29 cellular contexts compared by ENCODE assay signal in genomic region chr6:110345025-110345424, GRCh38. TPM values are rescaled to one million over a fixed set of nuclear protein-coding genes. Genes with fewer than 3 reads are reported as not detected.
"Had no signal": no experiment of that assay in that cellular context is flagged by ENCODE, and none has a peak within 500 bp of the region (broad histone marks: within the 10 kb centered on the region; RNA-seq: fewer than 3 reads in every experiment).

No MANE protein-coding gene starts in this region.

- H3K4me1 Mint-ChIP-seq: activated CD4-positive, alpha-beta T cell treated with anti-CD3 and anti-CD28 coated beads, Interleukin-2, amount 10 ng/mL, durations not matched to agents 24 days and 14 days; activated CD8-positive, alpha-beta memory T cell treated with anti-CD3 and anti-CD28 coated beads, Interleukin-2, amount 10 ng/mL, durations not matched to agents 7 days and 5 days; activated naive CD8-positive, alpha-beta T cell treated with anti-CD3 and anti-CD28 coated beads, Interleukin-2, amount 50 U/mL, for 24 hours; central memory CD8-positive, alpha-beta T cell had no signal

- DNase-seq: activated CD4-positive, alpha-beta T cell treated with anti-CD3 and anti-CD28 coated beads for 1 hour; activated CD4-positive, alpha-beta T cell treated with anti-CD3 and anti-CD28 coated beads, Interleukin-2, amount 10 ng/mL, durations not matched to agents 24 days and 14 days; activated CD4-positive, alpha-beta T cell treated with anti-CD3 and anti-CD28 coated beads, Interleukin-2, amount 50 U/mL, for 48 hours; activated CD8-positive, alpha-beta memory T cell treated with anti-CD3 and anti-CD28 coated beads, Interleukin-2, amount 10 ng/mL, durations not matched to agents 7 days and 5 days; activated effector memory CD4-positive, alpha-beta T cell treated with Interleukin-2 at 50 U/mL for 16 hours; activated naive CD4-positive, alpha-beta T cell treated with Interleukin-2 at 50 U/mL for 16 hours; activated naive CD8-positive, alpha-beta T cell treated with anti-CD3 and anti-CD28 coated beads, Interleukin-2, amount 50 U/mL, for 24 hours; activated T-cell treated with anti-CD3 and anti-CD28 coated beads, Interleukin-2, amount 50 U/mL, for 24 hours; amniotic stem cell; NCI-H1092 treated with DMSO at 0.1 percent for 48 hours; NCI-H1436; NCI-H1694 treated with DMSO at 0.1 percent for 48 hours; NCI-H2029 treated with DMSO at 0.1 percent for 48 hours; NCI-H446; NCI-H524; NK-92 treated with Interleukin-12 subunit alpha and Interleukin-12 subunit beta, amount 100 ng/mL, for 24 hours; PC-9; SHP77 treated with DMSO at 0.1 percent for 48 hours; T-helper 9 cell had no signal

- H3K9me3 Mint-ChIP-seq: activated CD4-positive, alpha-beta T cell treated with anti-CD3 and anti-CD28 coated beads, Interleukin-2, amount 10 ng/mL, durations not matched to agents 24 days and 14 days; activated naive CD4-positive, alpha-beta T cell treated with anti-CD3 and anti-CD28 coated beads, Interleukin-2, amount 50 U/mL, for 72 hours; activated naive CD8-positive, alpha-beta T cell treated with anti-CD3 and anti-CD28 coated beads, Interleukin-2, amount 50 U/mL, for 24 hours; activated T-cell treated with anti-CD3 and anti-CD28 coated beads, Interleukin-2, amount 50 U/mL, for 24 hours; activated T-helper 1 cell treated with anti-CD3 and anti-CD28 coated beads, Interleukin-12 subunit alpha, Interleukin-12 subunit beta, Interleukin-2, Interleukin-4 antibody, amounts not matched to agents 30 ng/mL and 10 ng/mL and 1 ng/mL, durations not matched to agents 14 hours and 24 hours and 36 hours; brain; central memory CD8-positive, alpha-beta T cell; T-helper 1 cell treated with Interleukin-12 subunit alpha and Interleukin-12 subunit beta and Interleukin-4 antibody, amounts not matched to agents 30 μg/mL and 1 μg/mL, for 36 hours; WTC11 had no signal

- ATAC-seq: activated CD8-positive, alpha-beta memory T cell treated with anti-CD3 and anti-CD28 coated beads, Interleukin-2, amount 10 ng/mL, durations not matched to agents 7 days and 5 days; activated naive CD4-positive, alpha-beta T cell treated with anti-CD3 and anti-CD28 coated beads, Interleukin-2, amount 50 U/mL, for 72 hours; activated naive CD8-positive, alpha-beta T cell treated with anti-CD3 and anti-CD28 coated beads, Interleukin-2, amount 50 U/mL, for 24 hours; K562; WTC11 had no signal

- H3K4me3 Mint-ChIP-seq: activated CD4-positive, alpha-beta T cell treated with anti-CD3 and anti-CD28 coated beads, Interleukin-2, amount 10 ng/mL, durations not matched to agents 24 days and 14 days; activated CD8-positive, alpha-beta memory T cell treated with anti-CD3 and anti-CD28 coated beads, Interleukin-2, amount 10 ng/mL, durations not matched to agents 7 days and 5 days; activated naive CD8-positive, alpha-beta T cell treated with anti-CD3 and anti-CD28 coated beads, Interleukin-2, amount 50 U/mL, for 24 hours; activated T-cell treated with anti-CD3 and anti-CD28 coated beads, Interleukin-2, amount 50 U/mL, for 24 hours; activated T-helper 1 cell treated with anti-CD3 and anti-CD28 coated beads, Interleukin-12 subunit alpha, Interleukin-12 subunit beta, Interleukin-2, Interleukin-4 antibody, amounts not matched to agents 30 ng/mL and 10 ng/mL and 1 ng/mL, durations not matched to agents 14 hours and 24 hours and 36 hours; brain; central memory CD8-positive, alpha-beta T cell; T-helper 1 cell treated with Interleukin-12 subunit alpha and Interleukin-12 subunit beta and Interleukin-4 antibody, amounts not matched to agents 30 μg/mL and 1 μg/mL, for 36 hours; WTC11 had no signal

- H3K27me3 Mint-ChIP-seq: activated naive CD8-positive, alpha-beta T cell treated with anti-CD3 and anti-CD28 coated beads, Interleukin-2, amount 50 U/mL, for 24 hours; brain; central memory CD8-positive, alpha-beta T cell had no signal

- H3K27ac Mint-ChIP-seq: activated CD4-positive, alpha-beta T cell treated with anti-CD3 and anti-CD28 coated beads, Interleukin-2, amount 10 ng/mL, durations not matched to agents 24 days and 14 days; activated CD8-positive, alpha-beta memory T cell treated with anti-CD3 and anti-CD28 coated beads, Interleukin-2, amount 10 ng/mL, durations not matched to agents 7 days and 5 days; activated naive CD4-positive, alpha-beta T cell treated with anti-CD3 and anti-CD28 coated beads, Interleukin-2, amount 50 U/mL, for 72 hours; activated naive CD8-positive, alpha-beta T cell treated with anti-CD3 and anti-CD28 coated beads, Interleukin-2, amount 50 U/mL, for 24 hours; activated T-cell treated with anti-CD3 and anti-CD28 coated beads, Interleukin-2, amount 50 U/mL, for 24 hours; activated T-helper 1 cell treated with anti-CD3 and anti-CD28 coated beads, Interleukin-12 subunit alpha, Interleukin-12 subunit beta, Interleukin-2, Interleukin-4 antibody, amounts not matched to agents 30 ng/mL and 10 ng/mL and 1 ng/mL, durations not matched to agents 14 hours and 24 hours and 36 hours; brain; T-helper 1 cell treated with Interleukin-12 subunit alpha and Interleukin-12 subunit beta and Interleukin-4 antibody, amounts not matched to agents 30 μg/mL and 1 μg/mL, for 36 hours; WTC11 had no signal

- H3K36me3 Mint-ChIP-seq: activated CD8-positive, alpha-beta memory T cell treated with anti-CD3 and anti-CD28 coated beads, Interleukin-2, amount 10 ng/mL, durations not matched to agents 7 days and 5 days; activated naive CD4-positive, alpha-beta T cell treated with anti-CD3 and anti-CD28 coated beads, Interleukin-2, amount 50 U/mL, for 72 hours; brain; WTC11 had no signal

RNA-seq across cellular contexts. Expression of gene METTL24, which starts 13.1 kb away (rescaled TPM):
- total RNA-seq: activated CD4-positive, alpha-beta T cell treated with anti-CD3 and anti-CD28 coated beads, Interleukin-2, amount 10 ng/mL, durations not matched to agents 24 days and 14 days; activated CD8-positive, alpha-beta memory T cell treated with anti-CD3 and anti-CD28 coated beads, Interleukin-2, amount 10 ng/mL, durations not matched to agents 7 days and 5 days; activated naive CD4-positive, alpha-beta T cell treated with anti-CD3 and anti-CD28 coated beads, Interleukin-2, amount 50 U/mL, for 72 hours; activated T-helper 1 cell treated with anti-CD3 and anti-CD28 coated beads, Interleukin-12 subunit alpha, Interleukin-12 subunit beta, Interleukin-2, Interleukin-4 antibody, amounts not matched to agents 30 ng/mL and 10 ng/mL and 1 ng/mL, durations not matched to agents 14 hours and 24 hours and 36 hours; K562; LHCN-M2; M059J; PC-9; SK-MEL-5 had no signal
